In the genomic region with DNA sequence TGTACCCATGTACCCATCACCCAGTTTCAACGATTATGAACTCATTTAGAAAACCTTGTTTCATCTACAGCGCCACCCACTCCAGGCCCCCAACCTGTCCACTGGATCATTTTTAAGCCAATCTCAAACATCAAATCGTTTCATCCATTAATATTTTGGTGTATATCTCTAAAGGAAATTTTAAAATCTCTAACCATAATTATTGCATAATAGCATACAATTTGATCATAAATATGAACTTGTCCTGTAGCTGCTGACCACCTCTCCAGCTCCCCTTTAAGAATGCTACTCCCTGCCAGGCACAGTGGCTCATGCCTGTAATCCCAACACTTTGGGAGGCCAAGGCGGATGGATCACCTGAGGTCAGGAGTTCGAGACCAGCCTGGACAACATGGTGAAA, we compare ENCODE assay signal across 11 cellular contexts. TPM values are rescaled to one million over a fixed set of nuclear protein-coding genes. Genes with fewer than 3 reads are reported as not detected.
"Had no signal": no experiment of that assay in that cellular context is flagged by ENCODE, and none has a peak within 500 bp of the region (broad histone marks: within the 10 kb centered on the region; RNA-seq: fewer than 3 reads in every experiment).

No MANE protein-coding gene starts in this region.

- ATAC-seq: GM23338, HCT116 had no signal

- H3K36me3 ChIP-seq: HAP-1 had no signal

- H3K4me1 ChIP-seq: HAP-1 had no signal

- H3K9ac ChIP-seq: GM23248 had no signal

- DNase-seq: GM23248, GOT3, H7, H9, HCEC 1CT, HFFc6 had no signal

- H3K4me3 ChIP-seq: GM23248, GM23338, HAP-1 had no signal

- H2AFZ ChIP-seq: GM23248, GM23338 had no signal

- H3K4me2 ChIP-seq: GM23338 had no signal

- FAIRE-seq: H1, H54 had no signal

- H3K9me3 ChIP-seq: HAP-1 had no signal

- H3K27ac ChIP-seq: GM23248 had no signal

RNA-seq across cellular contexts. Expression of a gene that starts 2.8 kb away (rescaled TPM):
- total RNA-seq: GM23248 had no signal
- polyA plus RNA-seq: GM23248 had no signal
